Comparison of ENCODE assay signal across 8 cellular contexts in genomic region chr4:10107111-10108091, GRCh38. TPM values are rescaled to one million over a fixed set of nuclear protein-coding genes. Genes with fewer than 3 reads are reported as not detected.
DNase-seq lines count a peak whose midpoint lies in the region; ATAC-seq and TF ChIP-seq lines count a peak whose summit lies in the region.

No MANE protein-coding gene starts in this region.

- H3K4me1 ChIP-seq in gastrocnemius medialis, result peaks cover 95 to 98% of the 10 kb centered on the region in 2 donors

- TF ChIP-seq POLR2A in gastrocnemius medialis (IDR thresholded peaks at IDR 0.05), result no peak

- DNase-seq in ELR (ENCODE audit: low read depth) (peak; percentile 50), fibroblast of the aortic adventitia (ENCODE audit: low read depth) (peak; percentile 50), gastrocnemius medialis (peak in 1 of 2 donors; percentile 18), NCI-H1417 (lab: John Stamatoyannopoulos, UW) (no peak), NCI-H1436 treated with DMSO at 0.1 percent for 48 hours (lab: John Stamatoyannopoulos, UW) (no peak), GM13976 (ENCODE audit: low spot score) (no peak), NK-92 (lab: John Stamatoyannopoulos, UW; ENCODE audit: unreplicated experiment) (no peak)
- DNase-seq in activated CD4-positive, alpha-beta memory T cell treated with anti-CD3 and anti-CD28 coated beads for 36 hours, result no peak

- H3K27me3 Mint-ChIP-seq in activated CD4-positive, alpha-beta memory T cell treated with anti-CD3 and anti-CD28 coated beads for 36 hours, result no peaks in the 10 kb centered on the region

- H3K36me3 ChIP-seq in gastrocnemius medialis, result peaks cover 0 to 7% of the 10 kb centered on the region in 2 donors

- H3K27ac Mint-ChIP-seq in activated CD4-positive, alpha-beta memory T cell treated with anti-CD3 and anti-CD28 coated beads for 36 hours, result peak overlapping the region; percentile 86

- H3K9me3 ChIP-seq in gastrocnemius medialis, result no peaks in the 10 kb centered on the region

- H3K36me3 Mint-ChIP-seq in activated CD4-positive, alpha-beta memory T cell treated with anti-CD3 and anti-CD28 coated beads for 36 hours, result peaks cover 69% of the 10 kb centered on the region

- intact Hi-C loops in activated CD4-positive, alpha-beta memory T cell treated with anti-CD3 and anti-CD28 coated beads for 36 hours (cut with micrococcal nuclease), result loop anchor here (10.0 kb wide), 1 partner anchor 343 kb away; no protein-coding TSS in a partner anchor
- intact Hi-C loops in gastrocnemius medialis (cut with DNase I; ENCODE audit: low total_unique reads), result no loop called here

- CTCF ChIA-PET in activated CD4-positive, alpha-beta memory T cell treated with anti-CD3 and anti-CD28 coated beads for 36 hours (lab: Charles Lee), result interaction anchor here (1.0 to 2.1 kb wide), 4 partner anchors 11 to 354 kb away, joined by 3 to 5 read pairs (median 4); no protein-coding TSS in a partner anchor

- TF ChIP-seq CTCF in fibroblast of the aortic adventitia (IDR thresholded peaks at IDR 0.05; ENCODE audit: insufficient read depth, low read length) (no peak), gastrocnemius medialis (IDR thresholded peaks at IDR 0.05 in 4 of 5, conservative IDR thresholded peaks at IDR 0.05 in 1 of 5) (no peak), GM13976 (IDR thresholded peaks at IDR 0.05; ENCODE audit: borderline replicate concordance, control extremely low read depth, extremely low read depth, insufficient read depth, missing control alignments) (no peak)

- no peaks in the 10 kb centered on the region for H3K27me3 ChIP-seq in gastrocnemius medialis

- in situ Hi-C loops in gastrocnemius medialis (cut with MboI; ENCODE audit: low sequenced_read_pairs in 4 of 4), result no loop called here
- in situ Hi-C loops in GM13976 (cut with MboI; ENCODE audit: low sequenced_read_pairs, unreplicated experiment), result no loop called here

- POLR2A ChIA-PET in activated CD4-positive, alpha-beta memory T cell treated with anti-CD3 and anti-CD28 coated beads for 36 hours (lab: Charles Lee), result interaction anchor here (0.9 to 8.8 kb wide), 6 partner anchors 8 to 14 kb away, joined by 3 to 80 read pairs (median 5); partner anchors contain the start of gene WDR1

- no peak overlapping the region for H3K4me3 Mint-ChIP-seq in activated CD4-positive, alpha-beta memory T cell treated with anti-CD3 and anti-CD28 coated beads for 36 hours

- no peak for ATAC-seq in gastrocnemius medialis

- H3K4me1 Mint-ChIP-seq in activated CD4-positive, alpha-beta memory T cell treated with anti-CD3 and anti-CD28 coated beads for 36 hours (ENCODE audit: low read depth), result peaks cover 98% of the 10 kb centered on the region

- H3K27ac ChIP-seq in gastrocnemius medialis, result peak overlapping the region; percentile 92 to 99 (median 95)

- peak overlapping the region; percentile 9 for H3K4me3 ChIP-seq in fibroblast of the aortic adventitia (ENCODE audit: low read depth, low read length)
- H3K4me3 ChIP-seq in gastrocnemius medialis, result peak overlapping the region in 1 of 4 donors; percentile 21

- H3K9me3 Mint-ChIP-seq in activated CD4-positive, alpha-beta memory T cell treated with anti-CD3 and anti-CD28 coated beads for 36 hours, result no peaks in the 10 kb centered on the region

RNA-seq across cellular contexts. Expression of gene WDR1, which starts 9.2 kb away (rescaled TPM):
- 100 to 1,000 TPM; 351 to 353 TPM for total RNA-seq in activated CD4-positive, alpha-beta memory T cell treated with anti-CD3 and anti-CD28 coated beads for 36 hours
- total RNA-seq in fibroblast of the aortic adventitia (ENCODE audit: low replicate concordance) (75.7 and 228 TPM in 2 replicates), gastrocnemius medialis (10 to 100 TPM; 57.3 to 84.2 (median 72.7) TPM)

Comparison
In these comparisons a context has a peak if more than half of its experiments do, and no peak if none do; other contexts are left out.
1. DNase-seq: peak in ELR (single experiment) and fibroblast of the aortic adventitia (single experiment); none in activated CD4-positive, alpha-beta memory T cell treated with anti-CD3 and anti-CD28 coated beads for 36 hours (single experiment), NCI-H1417 (0 of 3), NCI-H1436 treated with DMSO at 0.1 percent for 48 hours (single experiment), GM13976 (single experiment) and NK-92 (single experiment).